Comparison of ENCODE assay signal across 16 cellular contexts in the genomic region with DNA sequence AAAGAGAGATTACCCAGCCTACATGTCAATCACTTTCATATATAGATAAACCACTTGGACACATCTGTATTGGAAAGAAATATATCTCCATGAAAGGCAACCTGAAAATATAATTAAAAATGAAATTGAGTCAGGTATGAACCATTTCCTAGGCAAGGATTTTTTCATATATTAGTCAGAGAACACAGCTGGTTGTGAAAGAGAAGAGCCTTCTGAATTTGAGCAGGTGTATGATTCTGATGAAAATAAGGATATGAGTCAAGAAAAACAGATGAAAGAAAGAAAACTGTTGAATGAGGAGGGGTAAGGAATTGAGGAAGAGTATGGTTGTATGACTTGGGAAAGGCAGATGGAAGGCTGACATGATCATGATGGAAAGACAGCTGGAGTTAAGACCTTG.
DNase-seq lines count a peak whose midpoint lies in the region; ATAC-seq and TF ChIP-seq lines count a peak whose summit lies in the region.
"Had no signal": no experiment of that assay in that cellular context is flagged by ENCODE, and none has a peak within 500 bp of the region (broad histone marks: within the 10 kb centered on the region; RNA-seq: fewer than 3 reads in every experiment).

No MANE protein-coding gene starts in this region.

- H3F3A ChIP-seq in GM23338 (replicated peaks; ENCODE audit: low read depth) = no peaks in the 10 kb centered on the region

- H3K36me3 Mint-ChIP-seq in GM23338 (ENCODE audit: low read depth) = peaks cover 4% of the 10 kb centered on the region; the same call in 1 of the 3 replicates
- H3K36me3 Mint-ChIP-seq: CD4-positive, CD25-positive, alpha-beta regulatory T cell had no signal

- H3K4me3 ChIP-seq in RWPE2 (ENCODE audit: severe bottlenecking) = no peak overlapping the region
- no peak overlapping the region for H3K4me3 ChIP-seq in epithelial cell of esophagus (ENCODE audit: low read length)
- no peak overlapping the region for H3K4me3 ChIP-seq in foreskin fibroblast (ENCODE audit: low read depth in 1 of 2, low read length in 2 of 2)
- H3K4me3 ChIP-seq in GM23338 = no peak overlapping the region
- H3K4me3 ChIP-seq: BLaER1 treated with 17β-estradiol and CSF1 and Interleukin-3, amounts not matched to agents 10 nM and 100 nM; HAP-1 had no signal

- DNase-seq in HCEC 1CT = peak; percentile 29
- no peak for DNase-seq in RWPE2 (ENCODE audit: low spot score)
- peak; percentile 80 for DNase-seq in epithelial cell of esophagus (ENCODE audit: low read depth)
- DNase-seq in renal cortical epithelial cell (ENCODE audit: low read depth) = peak; percentile 48
- no peak for DNase-seq in foreskin fibroblast
- DNase-seq in GM23338 (ENCODE audit: low spot score) = no peak
- no peak for DNase-seq in activated CD4-positive, alpha-beta T cell treated with anti-CD3 and anti-CD28 coated beads for 4 hours
- DNase-seq: ACHN; CD4-positive, CD25-positive, alpha-beta regulatory T cell; DMS153; DMS79 treated with DMSO at 0.1 percent for 48 hours; EL; GDM1; HFFc6 had no signal

- no peak for TF ChIP-seq CTCF in RWPE2 (IDR thresholded peaks at IDR 0.05; ENCODE audit: poor library complexity, severe bottlenecking)
- no peak for TF ChIP-seq CTCF in epithelial cell of esophagus (IDR thresholded peaks at IDR 0.05; ENCODE audit: insufficient read depth, low read depth, low read length, missing control alignments)
- no peak for TF ChIP-seq CTCF in foreskin fibroblast (IDR thresholded peaks at IDR 0.05; ENCODE audit: low read depth, low read length)
- TF ChIP-seq CTCF in GM23338 (conservative IDR thresholded peaks at IDR 0.05; ENCODE audit: low read depth in 2 of 2) = no peak

- H3K9me3 ChIP-seq in RWPE2 (ENCODE audit: severe bottlenecking) = no peaks in the 10 kb centered on the region
- H3K9me3 ChIP-seq: HAP-1 had no signal

- H3K27me3 ChIP-seq in RWPE2 (ENCODE audit: insufficient read depth, poor library complexity, severe bottlenecking) = no peaks in the 10 kb centered on the region
- no peaks in the 10 kb centered on the region for H3K27me3 ChIP-seq in GM23338 (ENCODE audit: insufficient read depth)
- H3K27me3 ChIP-seq: BLaER1 treated with 17β-estradiol and CSF1 and Interleukin-3, amounts not matched to agents 10 nM and 100 nM had no signal

- H3K36me3 ChIP-seq in RWPE2 (ENCODE audit: low read depth) (no peaks in the 10 kb centered on the region), GM23338 (ENCODE audit: insufficient read depth) (no peaks in the 10 kb centered on the region)
- H3K36me3 ChIP-seq: BLaER1 treated with 17β-estradiol and CSF1 and Interleukin-3, amounts not matched to agents 10 nM and 100 nM; HAP-1 had no signal

- H2AFZ ChIP-seq in GM23338 = no peak overlapping the region

- peaks cover 29% of the 10 kb centered on the region for H3K4me1 ChIP-seq in RWPE2 (ENCODE audit: insufficient read depth, poor library complexity, severe bottlenecking)
- H3K4me1 ChIP-seq in GM23338 (ENCODE audit: insufficient read depth) = peaks cover 12% of the 10 kb centered on the region
- H3K4me1 ChIP-seq: HAP-1 had no signal

- no peaks in the 10 kb centered on the region for H3K79me2 ChIP-seq in GM23338 (replicated peaks; ENCODE audit: insufficient read depth)

- peaks cover 11% of the 10 kb centered on the region; the same call in 2 of the 3 replicates for H3K4me1 Mint-ChIP-seq in GM23338
- H3K4me1 Mint-ChIP-seq: CD4-positive, CD25-positive, alpha-beta regulatory T cell had no signal

- H3K9me2 ChIP-seq in GM23338 (ENCODE audit: insufficient read depth) = 0 out of 2 replicates have a peak, but pooled peaks cover 3% of the 10 kb centered on the region

- peak overlapping the region; percentile 94 for H3K27ac ChIP-seq in RWPE2 (ENCODE audit: poor library complexity, severe bottlenecking)
- no peak overlapping the region for H3K27ac ChIP-seq in GM23338 (ENCODE audit: low read depth)
- H3K27ac ChIP-seq: BLaER1 treated with 17β-estradiol and CSF1 and Interleukin-3, amounts not matched to agents 10 nM and 100 nM had no signal

- H3K27me3 Mint-ChIP-seq in GM23338 (ENCODE audit: insufficient read depth, low read depth, poor library complexity) = no peaks in the 10 kb centered on the region
- H3K27me3 Mint-ChIP-seq: CD4-positive, CD25-positive, alpha-beta regulatory T cell had no signal

- peaks cover 4% of the 10 kb centered on the region; the same call in 2 of the 3 replicates for H3K9me3 Mint-ChIP-seq in GM23338

- H3K4me2 ChIP-seq in GM23338 = no peak overlapping the region
- H3K4me2 ChIP-seq: BLaER1 treated with 17β-estradiol and CSF1 and Interleukin-3, amounts not matched to agents 10 nM and 100 nM had no signal

- no peak overlapping the region for H3K27ac Mint-ChIP-seq in GM23338
- H3K27ac Mint-ChIP-seq: CD4-positive, CD25-positive, alpha-beta regulatory T cell; HFFc6 had no signal

- no peaks in the 10 kb centered on the region for H4K20me1 ChIP-seq in GM23338 (replicated peaks; ENCODE audit: insufficient read depth)
- H4K20me1 ChIP-seq: BLaER1 treated with 17β-estradiol and CSF1 and Interleukin-3, amounts not matched to agents 10 nM and 100 nM had no signal

- peak; percentile 46 for ATAC-seq in RWPE2 (ENCODE audit: low read depth)
- ATAC-seq in GM23338 = no peak

- no peak overlapping the region for H3K4me3 Mint-ChIP-seq in GM23338
- H3K4me3 Mint-ChIP-seq: CD4-positive, CD25-positive, alpha-beta regulatory T cell; HFFc6 had no signal

TF ChIP-seq in GM23338, 12 proteins besides CTCF, POLR2A, EP300 and RAD21 (continues in another document):
- TF ChIP-seq ZNF331 (CRISPR knock-in tag; IDR thresholded peaks at IDR 0.05; ENCODE audit: low read depth) (no peak), NANOG (IDR thresholded peaks at IDR 0.05; ENCODE audit: borderline replicate concordance) (no peak), CREB1 (CRISPR knock-in tag; IDR thresholded peaks at IDR 0.05; ENCODE audit: low read depth) (no peak)
- TF ChIP-seq, protein P1, sequence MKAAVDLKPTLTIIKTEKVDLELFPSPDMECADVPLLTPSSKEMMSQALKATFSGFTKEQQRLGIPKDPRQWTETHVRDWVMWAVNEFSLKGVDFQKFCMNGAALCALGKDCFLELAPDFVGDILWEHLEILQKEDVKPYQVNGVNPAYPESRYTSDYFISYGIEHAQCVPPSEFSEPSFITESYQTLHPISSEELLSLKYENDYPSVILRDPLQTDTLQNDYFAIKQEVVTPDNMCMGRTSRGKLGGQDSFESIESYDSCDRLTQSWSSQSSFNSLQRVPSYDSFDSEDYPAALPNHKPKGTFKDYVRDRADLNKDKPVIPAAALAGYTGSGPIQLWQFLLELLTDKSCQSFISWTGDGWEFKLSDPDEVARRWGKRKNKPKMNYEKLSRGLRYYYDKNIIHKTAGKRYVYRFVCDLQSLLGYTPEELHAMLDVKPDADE (IDR thresholded peaks at IDR 0.05) = no peak
- TF ChIP-seq, protein P2, sequence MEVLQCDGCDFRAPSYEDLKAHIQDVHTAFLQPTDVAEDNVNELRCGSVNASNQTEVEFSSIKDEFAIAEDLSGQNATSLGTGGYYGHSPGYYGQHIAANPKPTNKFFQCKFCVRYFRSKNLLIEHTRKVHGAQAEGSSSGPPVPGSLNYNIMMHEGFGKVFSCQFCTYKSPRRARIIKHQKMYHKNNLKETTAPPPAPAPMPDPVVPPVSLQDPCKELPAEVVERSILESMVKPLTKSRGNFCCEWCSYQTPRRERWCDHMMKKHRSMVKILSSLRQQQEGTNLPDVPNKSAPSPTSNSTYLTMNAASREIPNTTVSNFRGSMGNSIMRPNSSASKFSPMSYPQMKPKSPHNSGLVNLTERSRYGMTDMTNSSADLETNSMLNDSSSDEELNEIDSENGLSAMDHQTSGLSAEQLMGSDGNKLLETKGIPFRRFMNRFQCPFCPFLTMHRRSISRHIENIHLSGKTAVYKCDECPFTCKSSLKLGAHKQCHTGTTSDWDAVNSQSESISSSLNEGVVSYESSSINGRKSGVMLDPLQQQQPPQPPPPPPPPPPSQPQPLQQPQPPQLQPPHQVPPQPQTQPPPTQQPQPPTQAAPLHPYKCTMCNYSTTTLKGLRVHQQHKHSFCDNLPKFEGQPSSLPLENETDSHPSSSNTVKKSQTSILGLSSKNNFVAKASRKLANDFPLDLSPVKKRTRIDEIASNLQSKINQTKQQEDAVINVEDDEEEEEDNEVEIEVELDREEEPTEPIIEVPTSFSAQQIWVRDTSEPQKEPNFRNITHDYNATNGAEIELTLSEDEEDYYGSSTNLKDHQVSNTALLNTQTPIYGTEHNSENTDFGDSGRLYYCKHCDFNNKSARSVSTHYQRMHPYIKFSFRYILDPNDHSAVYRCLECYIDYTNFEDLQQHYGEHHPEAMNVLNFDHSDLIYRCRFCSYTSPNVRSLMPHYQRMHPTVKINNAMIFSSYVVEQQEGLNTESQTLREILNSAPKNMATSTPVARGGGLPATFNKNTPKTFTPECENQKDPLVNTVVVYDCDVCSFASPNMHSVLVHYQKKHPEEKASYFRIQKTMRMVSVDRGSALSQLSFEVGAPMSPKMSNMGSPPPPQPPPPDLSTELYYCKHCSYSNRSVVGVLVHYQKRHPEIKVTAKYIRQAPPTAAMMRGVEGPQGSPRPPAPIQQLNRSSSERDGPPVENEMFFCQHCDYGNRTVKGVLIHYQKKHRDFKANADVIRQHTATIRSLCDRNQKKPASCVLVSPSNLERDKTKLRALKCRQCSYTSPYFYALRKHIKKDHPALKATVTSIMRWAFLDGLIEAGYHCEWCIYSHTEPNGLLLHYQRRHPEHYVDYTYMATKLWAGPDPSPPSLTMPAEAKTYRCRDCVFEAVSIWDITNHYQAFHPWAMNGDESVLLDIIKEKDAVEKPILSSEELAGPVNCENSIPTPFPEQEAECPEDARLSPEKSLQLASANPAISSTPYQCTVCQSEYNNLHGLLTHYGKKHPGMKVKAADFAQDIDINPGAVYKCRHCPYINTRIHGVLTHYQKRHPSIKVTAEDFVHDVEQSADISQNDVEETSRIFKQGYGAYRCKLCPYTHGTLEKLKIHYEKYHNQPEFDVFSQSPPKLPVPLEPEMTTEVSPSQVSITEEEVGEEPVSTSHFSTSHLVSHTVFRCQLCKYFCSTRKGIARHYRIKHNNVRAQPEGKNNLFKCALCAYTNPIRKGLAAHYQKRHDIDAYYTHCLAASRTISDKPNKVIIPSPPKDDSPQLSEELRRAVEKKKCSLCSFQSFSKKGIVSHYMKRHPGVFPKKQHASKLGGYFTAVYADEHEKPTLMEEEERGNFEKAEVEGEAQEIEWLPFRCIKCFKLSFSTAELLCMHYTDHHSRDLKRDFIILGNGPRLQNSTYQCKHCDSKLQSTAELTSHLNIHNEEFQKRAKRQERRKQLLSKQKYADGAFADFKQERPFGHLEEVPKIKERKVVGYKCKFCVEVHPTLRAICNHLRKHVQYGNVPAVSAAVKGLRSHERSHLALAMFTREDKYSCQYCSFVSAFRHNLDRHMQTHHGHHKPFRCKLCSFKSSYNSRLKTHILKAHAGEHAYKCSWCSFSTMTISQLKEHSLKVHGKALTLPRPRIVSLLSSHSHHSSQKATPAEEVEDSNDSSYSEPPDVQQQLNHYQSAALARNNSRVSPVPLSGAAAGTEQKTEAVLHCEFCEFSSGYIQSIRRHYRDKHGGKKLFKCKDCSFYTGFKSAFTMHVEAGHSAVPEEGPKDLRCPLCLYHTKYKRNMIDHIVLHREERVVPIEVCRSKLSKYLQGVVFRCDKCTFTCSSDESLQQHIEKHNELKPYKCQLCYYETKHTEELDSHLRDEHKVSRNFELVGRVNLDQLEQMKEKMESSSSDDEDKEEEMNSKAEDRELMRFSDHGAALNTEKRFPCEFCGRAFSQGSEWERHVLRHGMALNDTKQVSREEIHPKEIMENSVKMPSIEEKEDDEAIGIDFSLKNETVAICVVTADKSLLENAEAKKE (CRISPR knock-in tag; IDR thresholded peaks at IDR 0.05) = no peak

Comparison
In these comparisons a context has a peak if more than half of its experiments do, and no peak if none do; other contexts are left out.
1. DNase-seq: peak in HCEC 1CT (single experiment), epithelial cell of esophagus (single experiment) and renal cortical epithelial cell (single experiment); none in RWPE2 (single experiment), foreskin fibroblast (0 of 2), GM23338 (single experiment) and activated CD4-positive, alpha-beta T cell treated with anti-CD3 and anti-CD28 coated beads for 4 hours (0 of 2).